In the genomic region with DNA sequence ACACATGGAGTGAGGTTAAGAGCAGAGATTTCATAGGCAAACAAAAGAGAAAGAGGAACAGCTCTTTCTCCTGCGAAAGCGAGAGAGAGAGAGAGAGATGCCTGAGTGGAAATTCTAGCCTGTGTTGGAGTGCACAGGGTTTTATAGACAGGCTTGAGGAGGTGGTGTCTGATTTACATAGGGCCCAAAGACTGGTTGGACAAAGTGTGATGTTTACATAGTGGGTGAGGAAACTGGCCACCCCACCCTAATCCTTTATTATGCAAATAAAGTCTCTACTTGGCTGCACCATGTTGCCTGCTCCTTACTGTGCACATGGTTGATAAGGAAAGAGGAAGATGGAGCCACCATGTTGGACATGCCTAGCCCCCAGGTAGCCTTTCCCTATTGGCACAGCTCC, we compare ENCODE assay signal across 30 cellular contexts.
DNase-seq lines count a peak whose midpoint lies in the region; ATAC-seq and TF ChIP-seq lines count a peak whose summit lies in the region.
"Had no signal": no experiment of that assay in that cellular context is flagged by ENCODE, and none has a peak within 500 bp of the region (broad histone marks: within the 10 kb centered on the region; RNA-seq: fewer than 3 reads in every experiment).

No MANE protein-coding gene starts in this region.

- POLR2A ChIA-PET in MCF 10A (lab: Yijun Ruan, JAX) = no interaction called here

- no peak overlapping the region for H3K4me3 ChIP-seq in breast epithelium
- H3K4me3 ChIP-seq in epithelial cell of esophagus (ENCODE audit: low read length) = no peak overlapping the region
- H3K4me3 ChIP-seq: A549, gastrocnemius medialis, SJSA1 had no signal

- peaks cover 6% of the 10 kb centered on the region for H3K4me1 Mint-ChIP-seq in MCF 10A (ENCODE audit: insufficient read depth, unreplicated experiment)
- H3K4me1 Mint-ChIP-seq: activated naive CD4-positive, alpha-beta T cell treated with anti-CD3 and anti-CD28 coated beads, Interleukin-2, amount 50 U/mL, for 24 hours; brain; IgD-negative memory B cell; memory B cell; neural crest cell had no signal

- H3K4me1 ChIP-seq in breast epithelium = no peaks in the 10 kb centered on the region
- H3K4me1 ChIP-seq: A549, gastrocnemius medialis, parathyroid adenoma, SJSA1 had no signal

- no peaks in the 10 kb centered on the region for H3K36me3 Mint-ChIP-seq in MCF 10A (ENCODE audit: insufficient read depth, unreplicated experiment)
- H3K36me3 Mint-ChIP-seq: activated naive CD4-positive, alpha-beta T cell treated with anti-CD3 and anti-CD28 coated beads, Interleukin-2, amount 50 U/mL, for 24 hours; brain; IgD-negative memory B cell; memory B cell had no signal

- no peaks in the 10 kb centered on the region for H3K9me3 Mint-ChIP-seq in MCF 10A (ENCODE audit: unreplicated experiment)
- H3K9me3 Mint-ChIP-seq: activated naive CD4-positive, alpha-beta T cell treated with anti-CD3 and anti-CD28 coated beads, Interleukin-2, amount 50 U/mL, for 24 hours; brain; H9; neural crest cell had no signal

- DNase-seq in MCF 10A (ENCODE audit: unreplicated experiment) (peak; percentile 11), breast epithelium (ENCODE audit: low spot score in 2 of 2) (no peak), NCI-H748 (lab: John Stamatoyannopoulos, UW; ENCODE audit: unreplicated experiment) (peak; percentile 59), epithelial cell of esophagus (ENCODE audit: low read depth) (peak; percentile 56), AML-193 (lab: John Stamatoyannopoulos, UW) (no peak), GM19240 (ENCODE audit: insufficient read length, low spot score) (no peak), hippocampal formation (lab: John Stamatoyannopoulos, UW) (no peak)
- DNase-seq: activated CD4-positive, alpha-beta T cell treated with anti-CD3 and anti-CD28 coated beads for 48 hours; activated T-cell treated with anti-CD3 and anti-CD28 coated beads for 4 hours; amniotic stem cell; CD4-positive, alpha-beta T cell; gastrocnemius medialis; H9; NCI-H1417 treated with DMSO at 0.1 percent for 48 hours; NCI-H2081; NCI-H2227 treated with DMSO at 0.1 percent for 48 hours; RPMI8226; small intestine; stimulated activated naive CD8-positive, alpha-beta T cell treated with anti-CD3 and anti-CD28 coated beads, Interleukin-15, Interleukin-2, amounts not matched to agents 100 U/mL and 50 U/mL, for 24 hours; T1000 had no signal

- no peaks in the 10 kb centered on the region for H3K27me3 ChIP-seq in breast epithelium
- H3K27me3 ChIP-seq: gastrocnemius medialis, SJSA1 had no signal

- no TSS peak for BruUV-seq in MCF 10A (replicated peaks; lab: Mats Ljungman, UMichigan)

- CTCF ChIA-PET in MCF 10A (lab: Yijun Ruan, JAX) = interaction anchor here (0.8 kb wide), 1 partner anchor 1077 kb away, joined by 3 read pairs; no protein-coding TSS in a partner anchor

- no peaks in the 10 kb centered on the region for H3K27me3 Mint-ChIP-seq in MCF 10A (ENCODE audit: insufficient read depth, unreplicated experiment)
- H3K27me3 Mint-ChIP-seq: activated naive CD4-positive, alpha-beta T cell treated with anti-CD3 and anti-CD28 coated beads, Interleukin-2, amount 50 U/mL, for 24 hours; brain; CD4-positive, alpha-beta T cell; IgD-negative memory B cell; memory B cell had no signal

- no peak for ATAC-seq in HG03469 (IDR thresholded peaks at IDR 0.05; ENCODE audit: unreplicated experiment)
- ATAC-seq: A549; gastrocnemius medialis; stimulated activated naive CD8-positive, alpha-beta T cell treated with anti-CD3 and anti-CD28 coated beads, Interleukin-15, Interleukin-2, amounts not matched to agents 100 U/mL and 50 U/mL, for 24 hours had no signal

- no peaks in the 10 kb centered on the region for H3K36me3 ChIP-seq in breast epithelium
- H3K36me3 ChIP-seq: gastrocnemius medialis, SJSA1 had no signal

- TF ChIP-seq POLR2A in breast epithelium (IDR thresholded peaks at IDR 0.05) = no peak

- H3K27ac Mint-ChIP-seq in MCF 10A (ENCODE audit: low read depth, unreplicated experiment) = no peak overlapping the region
- H3K27ac Mint-ChIP-seq: activated naive CD4-positive, alpha-beta T cell treated with anti-CD3 and anti-CD28 coated beads, Interleukin-2, amount 50 U/mL, for 24 hours; CD4-positive, alpha-beta T cell; H9; IgD-negative memory B cell; memory B cell had no signal

- no peaks in the 10 kb centered on the region for H3K9me3 ChIP-seq in breast epithelium
- H3K9me3 ChIP-seq: A549, gastrocnemius medialis, SJSA1 had no signal

- no peak overlapping the region for H3K4me3 Mint-ChIP-seq in MCF 10A (ENCODE audit: unreplicated experiment)
- H3K4me3 Mint-ChIP-seq: activated naive CD4-positive, alpha-beta T cell treated with anti-CD3 and anti-CD28 coated beads, Interleukin-2, amount 50 U/mL, for 24 hours; brain; CD4-positive, alpha-beta T cell; H9; IgD-negative memory B cell; memory B cell; neural crest cell had no signal

- H3K27ac ChIP-seq in breast epithelium = no peak overlapping the region
- H3K27ac ChIP-seq: A549, gastrocnemius medialis, parathyroid adenoma, SJSA1, VCaP had no signal

- TF ChIP-seq CTCF in MCF 10A (IDR thresholded peaks at IDR 0.05; ENCODE audit: unreplicated experiment) (no peak), breast epithelium (IDR thresholded peaks at IDR 0.05) (no peak), epithelial cell of esophagus (IDR thresholded peaks at IDR 0.05; ENCODE audit: insufficient read depth, low read depth, low read length, missing control alignments) (no peak)

- intact Hi-C loops in MCF 10A (cut with micrococcal nuclease) = no loop called here
- intact Hi-C loops in breast epithelium (cut with DNase I; ENCODE audit: low total_unique reads) = no loop called here

Comparison
In these comparisons a context has a peak if more than half of its experiments do, and no peak if none do; other contexts are left out.
1. DNase-seq: peak in MCF 10A (single experiment), NCI-H748 (single experiment) and epithelial cell of esophagus (single experiment); none in breast epithelium (0 of 2), AML-193 (0 of 2), GM19240 (single experiment) and hippocampal formation (0 of 2).